Comparison of ENCODE assay signal across 14 cellular contexts in the genomic region with DNA sequence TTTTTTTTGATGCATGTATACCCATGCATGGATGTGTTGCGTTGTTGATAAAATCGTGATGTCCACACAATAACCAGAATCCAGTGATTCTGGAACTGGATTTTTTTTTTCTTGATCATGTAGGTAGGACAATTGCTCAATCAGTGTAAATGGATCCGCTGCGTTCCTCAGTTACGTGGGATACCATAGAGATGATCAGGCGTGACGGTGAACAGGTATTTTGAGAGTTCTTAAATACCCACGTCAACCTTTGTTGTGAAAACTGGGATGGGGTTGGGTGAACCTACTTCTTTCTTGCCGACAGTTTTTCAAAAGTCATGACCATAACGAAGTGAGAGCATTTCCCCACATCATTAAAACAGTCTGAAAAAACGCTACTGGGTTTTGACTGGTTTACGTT. TPM values are rescaled to one million over a fixed set of nuclear protein-coding genes. Genes with fewer than 3 reads are reported as not detected.
DNase-seq lines count a peak whose midpoint lies in the region; ATAC-seq, FAIRE-seq and TF ChIP-seq lines count a peak whose summit lies in the region.
"Had no signal": no experiment of that assay in that cellular context is flagged by ENCODE, and none has a peak within 500 bp of the region (broad histone marks: within the 10 kb centered on the region; RNA-seq: fewer than 3 reads in every experiment).

No MANE protein-coding gene starts in this region.

- no peak for TF ChIP-seq EP300 in A549 (IDR thresholded peaks at IDR 0.05)

- POLR2A ChIA-PET in A549 (lab: Yijun Ruan, JAX), result no interaction called here
- POLR2A ChIA-PET in CD8-positive, alpha-beta T cell (lab: Charles Lee), result no interaction called here
- POLR2A ChIA-PET in activated CD8-positive, alpha-beta T cell treated with anti-CD3 and anti-CD28 coated beads, Interleukin-2, amount 10 ng/mL, durations not matched to agents 7 days and 5 days (lab: Charles Lee), result no interaction called here

- WGBS in A549 (ENCODE audit: missing lambda C conversion rate), result 89% methylated on average over 12 of the region's 12 CpGs

- no peak overlapping the region for H3K27ac ChIP-seq in A549
- H3K27ac ChIP-seq in CD8-positive, alpha-beta T cell (ENCODE audit: low read depth, low read length), result no peak overlapping the region
- H3K27ac ChIP-seq: tibial artery had no signal

- peak overlapping the region; percentile 93; the same call in 2 of the 3 replicates for H3K4me2 ChIP-seq in A549

- no peak for TF ChIP-seq RAD21 in A549 (conservative IDR thresholded peaks at IDR 0.05 in 1 of 2, IDR thresholded peaks at IDR 0.05 in 1 of 2)

- H3K27me3 Mint-ChIP-seq in CD8-positive, alpha-beta T cell (ENCODE audit: low read depth), result no peaks in the 10 kb centered on the region
- H3K27me3 Mint-ChIP-seq in activated CD8-positive, alpha-beta T cell treated with anti-CD3 and anti-CD28 coated beads, Interleukin-2, amount 10 ng/mL, durations not matched to agents 7 days and 5 days (ENCODE audit: low read depth), result peaks cover 3% of the 10 kb centered on the region

- intact Hi-C loops in CD8-positive, alpha-beta T cell (cut with DNase I, micrococcal nuclease), result loop anchor here (1.0 to 10.0 kb wide), 6 partner anchors 37 to 564 kb away; partner anchors contain the start of genes INTS6L (in 2 of the 2) and SLC9A6 (in 1 of the 2)

- H3K9me3 ChIP-seq in A549, result no peaks in the 10 kb centered on the region
- no peaks in the 10 kb centered on the region for H3K9me3 ChIP-seq in CD8-positive, alpha-beta T cell (ENCODE audit: low read length)
- H3K9me3 ChIP-seq: adrenal gland, heart left ventricle, right atrium auricular region, tibial artery had no signal

- no peaks in the 10 kb centered on the region for H3K9me3 Mint-ChIP-seq in CD8-positive, alpha-beta T cell
- H3K9me3 Mint-ChIP-seq in activated CD8-positive, alpha-beta T cell treated with anti-CD3 and anti-CD28 coated beads, Interleukin-2, amount 10 ng/mL, durations not matched to agents 7 days and 5 days (ENCODE audit: insufficient read depth), result no peaks in the 10 kb centered on the region

- no peak for FAIRE-seq in A549 (lab: Jason Lieb, UNC)
- FAIRE-seq: RCC 7860 had no signal

- no peak for ATAC-seq in A549
- no peak for ATAC-seq in CD8-positive, alpha-beta T cell
- no peak for ATAC-seq in activated CD8-positive, alpha-beta T cell treated with anti-CD3 and anti-CD28 coated beads, Interleukin-2, amount 10 ng/mL, durations not matched to agents 7 days and 5 days
- no peak for ATAC-seq in HG02973 (IDR thresholded peaks at IDR 0.05; ENCODE audit: unreplicated experiment)

- no peak overlapping the region for H3K4me3 ChIP-seq in A549
- no peak overlapping the region for H3K4me3 ChIP-seq in CD8-positive, alpha-beta T cell (ENCODE audit: low read depth, low read length)
- no peak overlapping the region for H3K4me3 ChIP-seq in foreskin fibroblast (ENCODE audit: low read depth in 1 of 2, low read length in 2 of 2)

- CTCF ChIA-PET in A549 (lab: Yijun Ruan, JAX), result no interaction called here
- CTCF ChIA-PET in CD8-positive, alpha-beta T cell (lab: Charles Lee), result interaction anchor here (1.1 kb wide), 1 partner anchor 29 kb away, joined by 3 read pairs; no protein-coding TSS in a partner anchor
- CTCF ChIA-PET in activated CD8-positive, alpha-beta T cell treated with anti-CD3 and anti-CD28 coated beads, Interleukin-2, amount 10 ng/mL, durations not matched to agents 7 days and 5 days (lab: Charles Lee), result no interaction called here

- peak overlapping the region; percentile 78 for H3K4me3 Mint-ChIP-seq in CD8-positive, alpha-beta T cell
- H3K4me3 Mint-ChIP-seq in activated CD8-positive, alpha-beta T cell treated with anti-CD3 and anti-CD28 coated beads, Interleukin-2, amount 10 ng/mL, durations not matched to agents 7 days and 5 days, result peak overlapping the region; percentile 59

- H3K36me3 ChIP-seq in CD8-positive, alpha-beta T cell (ENCODE audit: insufficient read depth, low read length), result no peaks in the 10 kb centered on the region
- H3K36me3 ChIP-seq: adrenal gland, heart left ventricle, right atrium auricular region, tibial artery had no signal

- no peaks in the 10 kb centered on the region; the same call in 2 of the 3 replicates for H3K4me1 ChIP-seq in A549
- H3K4me1 ChIP-seq in CD8-positive, alpha-beta T cell (ENCODE audit: insufficient read depth, low read length), result no peaks in the 10 kb centered on the region
- H3K4me1 ChIP-seq: right atrium auricular region had no signal

- no peaks in the 10 kb centered on the region for H3K27me3 ChIP-seq in CD8-positive, alpha-beta T cell (ENCODE audit: insufficient read depth, low read length)
- H3K27me3 ChIP-seq: adrenal gland, right atrium auricular region, tibial artery had no signal

- peaks cover 6% of the 10 kb centered on the region for H3K4me1 Mint-ChIP-seq in CD8-positive, alpha-beta T cell (ENCODE audit: low read depth)
- H3K4me1 Mint-ChIP-seq in activated CD8-positive, alpha-beta T cell treated with anti-CD3 and anti-CD28 coated beads, Interleukin-2, amount 10 ng/mL, durations not matched to agents 7 days and 5 days (ENCODE audit: low read depth), result peaks cover 9% of the 10 kb centered on the region

- DNase-seq in A549 (ENCODE audit: low read depth in 1 of 2, low spot score in 1 of 2) (no peak), medulla oblongata (ENCODE audit: extremely low spot score) (peak; percentile 2), UCSD-AML1 (lab: John Stamatoyannopoulos, UW; ENCODE audit: unreplicated experiment) (no peak), foreskin fibroblast (no peak), NCI-H1105 treated with DMSO at 0.1 percent for 48 hours (lab: John Stamatoyannopoulos, UW) (no peak)
- DNase-seq in CD8-positive, alpha-beta T cell, result no peak
- no peak for DNase-seq in activated CD8-positive, alpha-beta T cell treated with anti-CD3 and anti-CD28 coated beads, Interleukin-2, amount 10 ng/mL, durations not matched to agents 7 days and 5 days

- no peak for TF ChIP-seq POLR2A in A549 (IDR thresholded peaks at IDR 0.05; ENCODE audit: low read length)

- H3K27ac Mint-ChIP-seq in CD8-positive, alpha-beta T cell, result no peak overlapping the region
- H3K27ac Mint-ChIP-seq in activated CD8-positive, alpha-beta T cell treated with anti-CD3 and anti-CD28 coated beads, Interleukin-2, amount 10 ng/mL, durations not matched to agents 7 days and 5 days, result no peak overlapping the region

- H3K36me3 Mint-ChIP-seq in CD8-positive, alpha-beta T cell, result no peaks in the 10 kb centered on the region
- H3K36me3 Mint-ChIP-seq in activated CD8-positive, alpha-beta T cell treated with anti-CD3 and anti-CD28 coated beads, Interleukin-2, amount 10 ng/mL, durations not matched to agents 7 days and 5 days (ENCODE audit: low read depth), result no peaks in the 10 kb centered on the region

- TF ChIP-seq CTCF in A549 (IDR thresholded peaks at IDR 0.05), result no peak
- TF ChIP-seq CTCF in CD8-positive, alpha-beta T cell (IDR thresholded peaks at IDR 0.05), result no peak
- no peak for TF ChIP-seq CTCF in foreskin fibroblast (IDR thresholded peaks at IDR 0.05; ENCODE audit: low read depth, low read length)

TF ChIP-seq in A549, 52 proteins besides CTCF, POLR2A, EP300 and RAD21 (continues in another document):
- TF ChIP-seq NR3C1 (IDR thresholded peaks at IDR 0.05) (no peak), RARB (CRISPR knock-in tag; IDR thresholded peaks at IDR 0.05) (no peak), HOXB5 (CRISPR knock-in tag; IDR thresholded peaks at IDR 0.05) (no peak), KDM1A (IDR thresholded peaks at IDR 0.05; ENCODE audit: low read depth) (no peak), HES2 (IDR thresholded peaks at IDR 0.05) (no peak), MYC (IDR thresholded peaks at IDR 0.05; ENCODE audit: borderline replicate concordance, low read length) (no peak), ESRRA (IDR thresholded peaks at IDR 0.05; ENCODE audit: borderline replicate concordance, low read length) (no peak), TP53 (CRISPR knock-in tag; IDR thresholded peaks at IDR 0.05) (no peak), HOXA7 (CRISPR knock-in tag; IDR thresholded peaks at IDR 0.05) (no peak), CEBPB (IDR thresholded peaks at IDR 0.05) (no peak), GATA3 (IDR thresholded peaks at IDR 0.05; ENCODE audit: borderline replicate concordance) (no peak), SMC3 (IDR thresholded peaks at IDR 0.05) (no peak), NFE2L2 (conservative IDR thresholded peaks at IDR 0.05; ENCODE audit: low read length) (no peak)
- TF ChIP-seq, protein P1, sequence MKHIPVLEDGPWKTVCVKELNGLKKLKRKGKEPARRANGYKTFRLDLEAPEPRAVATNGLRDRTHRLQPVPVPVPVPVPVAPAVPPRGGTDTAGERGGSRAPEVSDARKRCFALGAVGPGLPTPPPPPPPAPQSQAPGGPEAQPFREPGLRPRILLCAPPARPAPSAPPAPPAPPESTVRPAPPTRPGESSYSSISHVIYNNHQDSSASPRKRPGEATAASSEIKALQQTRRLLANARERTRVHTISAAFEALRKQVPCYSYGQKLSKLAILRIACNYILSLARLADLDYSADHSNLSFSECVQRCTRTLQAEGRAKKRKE (CRISPR knock-in tag; IDR thresholded peaks at IDR 0.05; ENCODE audit: low read depth), result no peak
- TF ChIP-seq, protein P2, sequence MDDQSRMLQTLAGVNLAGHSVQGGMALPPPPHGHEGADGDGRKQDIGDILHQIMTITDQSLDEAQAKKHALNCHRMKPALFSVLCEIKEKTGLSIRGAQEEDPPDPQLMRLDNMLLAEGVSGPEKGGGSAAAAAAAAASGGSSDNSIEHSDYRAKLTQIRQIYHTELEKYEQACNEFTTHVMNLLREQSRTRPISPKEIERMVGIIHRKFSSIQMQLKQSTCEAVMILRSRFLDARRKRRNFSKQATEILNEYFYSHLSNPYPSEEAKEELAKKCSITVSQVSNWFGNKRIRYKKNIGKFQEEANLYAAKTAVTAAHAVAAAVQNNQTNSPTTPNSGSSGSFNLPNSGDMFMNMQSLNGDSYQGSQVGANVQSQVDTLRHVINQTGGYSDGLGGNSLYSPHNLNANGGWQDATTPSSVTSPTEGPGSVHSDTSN (IDR thresholded peaks at IDR 0.05), result no peak

RNA-seq across cellular contexts. Expression of gene SMIM10L2A, which starts 0.9 kb away (rescaled TPM):
- 0.59 and 0.61 TPM in 2 replicates for polyA plus RNA-seq in A549 (2011; rRNA removed)
- polyA plus RNA-seq in A549 (2012; cell fraction: cytosol; rRNA removed), result 0.12 and 0.18 TPM in 2 replicates
- 0.34 and 0.38 TPM in 2 replicates for polyA plus RNA-seq in A549 (2012; cell fraction: nucleus; rRNA removed)
- polyA plus RNA-seq in A549 (2017; fragmentation: RNase III; extraction: RNeasy Plus Mini Kit Qiagen cat#74134 plus additional on column Dnase treatment), result 0.34 to 0.37 TPM (median 0.37 TPM) in 3 replicates
- polyA minus RNA-seq in A549 (2011; rRNA and poly(A)+ RNA removed), result 0.91 and 0.97 TPM in 2 replicates
- 1 to 10 TPM; 1.3 to 1.4 TPM for total RNA-seq in CD8-positive, alpha-beta T cell
- total RNA-seq in activated CD8-positive, alpha-beta T cell treated with anti-CD3 and anti-CD28 coated beads, Interleukin-2, amount 10 ng/mL, durations not matched to agents 7 days and 5 days, result under 1 TPM; 0.58 to 0.65 TPM
- total RNA-seq: G401 had no signal
